Comparison of ENCODE assay signal across 31 cellular contexts in the genomic region with DNA sequence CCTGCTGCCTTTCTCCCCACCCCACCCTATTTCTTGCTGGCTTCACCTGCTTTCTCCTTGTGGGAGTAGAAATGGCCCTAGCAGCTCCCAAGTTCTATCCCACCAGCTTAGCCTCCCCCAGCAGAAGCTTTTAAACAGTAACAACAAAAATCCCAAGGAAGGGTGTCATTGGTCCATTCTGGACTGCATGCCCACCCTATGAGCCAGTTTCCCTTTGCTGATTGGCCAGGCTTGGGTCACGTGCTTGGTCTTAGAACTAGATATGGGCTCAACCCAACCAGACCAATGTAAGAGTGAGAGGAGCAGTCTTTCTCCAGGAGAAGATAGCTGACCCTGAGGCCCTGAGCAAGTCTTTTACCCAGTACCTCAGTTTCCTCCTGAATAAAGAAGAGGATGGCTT. TPM values are rescaled to one million over a fixed set of nuclear protein-coding genes. Genes with fewer than 3 reads are reported as not detected.
DNase-seq lines count a peak whose midpoint lies in the region; ATAC-seq and TF ChIP-seq lines count a peak whose summit lies in the region.
"Had no signal": no experiment of that assay in that cellular context is flagged by ENCODE, and none has a peak within 500 bp of the region (broad histone marks: within the 10 kb centered on the region; RNA-seq: fewer than 3 reads in every experiment).

No MANE protein-coding gene starts in this region.

- TF ChIP-seq CTCF in GM12865 (IDR thresholded peaks at IDR 0.05; ENCODE audit: insufficient read depth, low read depth, low read length, missing control alignments) (no peak), nephron progenitor cell (IDR thresholded peaks at IDR 0.05) (no peak)

- peaks cover 18% of the 10 kb centered on the region for H3K36me3 Mint-ChIP-seq in activated naive CD8-positive, alpha-beta T cell treated with anti-CD3 and anti-CD28 coated beads, Interleukin-2, amount 10 ng/mL, durations not matched to agents 7 days and 5 days
- H3K36me3 Mint-ChIP-seq in activated naive CD8-positive, alpha-beta T cell treated with anti-CD3 and anti-CD28 coated beads, Interleukin-2, amount 50 U/mL, for 24 hours (ENCODE audit: low read depth): peaks cover 19% of the 10 kb centered on the region
- H3K36me3 Mint-ChIP-seq in activated T-helper 17 cell treated with anti-CD3 and anti-CD28 coated beads, Interleukin-2, amount 50 U/mL, for 72 hours (ENCODE audit: low read depth): peaks cover 54% of the 10 kb centered on the region
- H3K36me3 Mint-ChIP-seq in nephron progenitor cell (ENCODE audit: low read depth): peaks cover 17% of the 10 kb centered on the region
- peaks cover 33% of the 10 kb centered on the region for H3K36me3 Mint-ChIP-seq in activated CD4-positive, alpha-beta T cell treated with anti-CD3 and anti-CD28 coated beads, Interleukin-2, amount 10 ng/mL, durations not matched to agents 24 days and 14 days (ENCODE audit: low read depth)

- no peaks in the 10 kb centered on the region for H3K27me3 Mint-ChIP-seq in activated naive CD8-positive, alpha-beta T cell treated with anti-CD3 and anti-CD28 coated beads, Interleukin-2, amount 10 ng/mL, durations not matched to agents 7 days and 5 days
- H3K27me3 Mint-ChIP-seq in activated naive CD8-positive, alpha-beta T cell treated with anti-CD3 and anti-CD28 coated beads, Interleukin-2, amount 50 U/mL, for 24 hours: no peaks in the 10 kb centered on the region
- no peaks in the 10 kb centered on the region for H3K27me3 Mint-ChIP-seq in activated T-helper 17 cell treated with anti-CD3 and anti-CD28 coated beads, Interleukin-2, amount 50 U/mL, for 72 hours
- H3K27me3 Mint-ChIP-seq in nephron progenitor cell (ENCODE audit: low read depth, poor library complexity): peaks cover 6% of the 10 kb centered on the region
- no peaks in the 10 kb centered on the region for H3K27me3 Mint-ChIP-seq in activated CD4-positive, alpha-beta T cell treated with anti-CD3 and anti-CD28 coated beads, Interleukin-2, amount 10 ng/mL, durations not matched to agents 24 days and 14 days

- POLR2A ChIA-PET in activated naive CD8-positive, alpha-beta T cell treated with anti-CD3 and anti-CD28 coated beads, Interleukin-2, amount 10 ng/mL, durations not matched to agents 7 days and 5 days (lab: Charles Lee): interaction anchor here (1.2 kb wide), 1 partner anchor 37 kb away, joined by 3 read pairs; no protein-coding TSS in a partner anchor

- no peaks in the 10 kb centered on the region for H3K9me3 Mint-ChIP-seq in activated naive CD8-positive, alpha-beta T cell treated with anti-CD3 and anti-CD28 coated beads, Interleukin-2, amount 10 ng/mL, durations not matched to agents 7 days and 5 days
- no peaks in the 10 kb centered on the region for H3K9me3 Mint-ChIP-seq in activated naive CD8-positive, alpha-beta T cell treated with anti-CD3 and anti-CD28 coated beads, Interleukin-2, amount 50 U/mL, for 24 hours
- no peaks in the 10 kb centered on the region for H3K9me3 Mint-ChIP-seq in activated T-helper 17 cell treated with anti-CD3 and anti-CD28 coated beads, Interleukin-2, amount 50 U/mL, for 72 hours
- H3K9me3 Mint-ChIP-seq in nephron progenitor cell: no peaks in the 10 kb centered on the region
- no peaks in the 10 kb centered on the region for H3K9me3 Mint-ChIP-seq in activated CD4-positive, alpha-beta T cell treated with anti-CD3 and anti-CD28 coated beads, Interleukin-2, amount 10 ng/mL, durations not matched to agents 24 days and 14 days
- H3K9me3 Mint-ChIP-seq: endodermal cell had no signal

- peaks cover 22% of the 10 kb centered on the region for H3K4me1 Mint-ChIP-seq in activated naive CD8-positive, alpha-beta T cell treated with anti-CD3 and anti-CD28 coated beads, Interleukin-2, amount 10 ng/mL, durations not matched to agents 7 days and 5 days
- peaks cover 37% of the 10 kb centered on the region for H3K4me1 Mint-ChIP-seq in activated naive CD8-positive, alpha-beta T cell treated with anti-CD3 and anti-CD28 coated beads, Interleukin-2, amount 50 U/mL, for 24 hours
- peaks cover under 1% of the 10 kb centered on the region for H3K4me1 Mint-ChIP-seq in activated T-helper 17 cell treated with anti-CD3 and anti-CD28 coated beads, Interleukin-2, amount 50 U/mL, for 72 hours
- peaks cover 25% of the 10 kb centered on the region for H3K4me1 Mint-ChIP-seq in nephron progenitor cell
- H3K4me1 Mint-ChIP-seq in activated CD4-positive, alpha-beta T cell treated with anti-CD3 and anti-CD28 coated beads, Interleukin-2, amount 10 ng/mL, durations not matched to agents 24 days and 14 days: peaks cover 32% of the 10 kb centered on the region

- H3K27ac Mint-ChIP-seq in activated naive CD8-positive, alpha-beta T cell treated with anti-CD3 and anti-CD28 coated beads, Interleukin-2, amount 10 ng/mL, durations not matched to agents 7 days and 5 days: no peak overlapping the region
- no peak overlapping the region for H3K27ac Mint-ChIP-seq in activated naive CD8-positive, alpha-beta T cell treated with anti-CD3 and anti-CD28 coated beads, Interleukin-2, amount 50 U/mL, for 24 hours
- peak overlapping the region; percentile 98 for H3K27ac Mint-ChIP-seq in activated T-helper 17 cell treated with anti-CD3 and anti-CD28 coated beads, Interleukin-2, amount 50 U/mL, for 72 hours
- no peak overlapping the region for H3K27ac Mint-ChIP-seq in nephron progenitor cell
- no peak overlapping the region for H3K27ac Mint-ChIP-seq in activated CD4-positive, alpha-beta T cell treated with anti-CD3 and anti-CD28 coated beads, Interleukin-2, amount 10 ng/mL, durations not matched to agents 24 days and 14 days
- H3K27ac Mint-ChIP-seq: endodermal cell had no signal

- no peak overlapping the region for H3K4me3 ChIP-seq in GM12865 (ENCODE audit: low read depth, low read length)
- H3K4me3 ChIP-seq: coronary artery, esophagus squamous epithelium, GM12878, mucosa of descending colon, right lobe of liver had no signal

- intact Hi-C loops in activated CD4-positive, alpha-beta T cell treated with anti-CD3 and anti-CD28 coated beads, Interleukin-2, amount 10 ng/mL, durations not matched to agents 24 days and 14 days (cut with micrococcal nuclease): loop anchor here (2.0 to 10.0 kb wide), 5 partner anchors 15 to 1067 kb away; a partner anchor contains a TSS

- DNase-seq in activated naive CD8-positive, alpha-beta T cell treated with anti-CD3 and anti-CD28 coated beads, Interleukin-2, amount 10 ng/mL, durations not matched to agents 7 days and 5 days: no peak
- no peak for DNase-seq in activated naive CD8-positive, alpha-beta T cell treated with anti-CD3 and anti-CD28 coated beads, Interleukin-2, amount 50 U/mL, for 24 hours
- DNase-seq in GM12865 (ENCODE audit: low read depth) (peak; percentile 23), nephron progenitor cell (no peak), occipital lobe (lab: John Stamatoyannopoulos, UW) (no peak), dedifferentiated amniotic fluid mesenchymal stem cell (ENCODE audit: extremely low spot score) (no peak)
- DNase-seq in activated CD4-positive, alpha-beta T cell treated with anti-CD3 and anti-CD28 coated beads, Interleukin-2, amount 10 ng/mL, durations not matched to agents 24 days and 14 days: no peak
- DNase-seq: ACHN; activated gamma-delta T cell; activated T-cell treated with anti-CD3 and anti-CD28 coated beads, Interleukin-2, amount 50 U/mL, for 1 hour; endodermal cell; esophagus squamous epithelium; foreskin melanocyte; left cardiac atrium; mucosa of descending colon; NCI-H1105 treated with DMSO at 0.1 percent for 48 hours; NCI-H1930; NCI-H526; stimulated activated CD4-positive, alpha-beta T cell treated with anti-CD3 and anti-CD28 coated beads, Interleukin-4, amount 100 ng/mL, for 1 hour had no signal

- ATAC-seq in activated naive CD8-positive, alpha-beta T cell treated with anti-CD3 and anti-CD28 coated beads, Interleukin-2, amount 10 ng/mL, durations not matched to agents 7 days and 5 days (ENCODE audit: low read depth): no peak
- no peak for ATAC-seq in activated naive CD8-positive, alpha-beta T cell treated with anti-CD3 and anti-CD28 coated beads, Interleukin-2, amount 50 U/mL, for 24 hours
- no peak for ATAC-seq in activated T-helper 17 cell treated with anti-CD3 and anti-CD28 coated beads, Interleukin-2, amount 50 U/mL, for 72 hours (replicated peaks)
- ATAC-seq: GM12878, left cardiac atrium, mucosa of descending colon, right lobe of liver had no signal

- H3K4me3 Mint-ChIP-seq in activated naive CD8-positive, alpha-beta T cell treated with anti-CD3 and anti-CD28 coated beads, Interleukin-2, amount 10 ng/mL, durations not matched to agents 7 days and 5 days: peak overlapping the region; percentile 18
- no peak overlapping the region for H3K4me3 Mint-ChIP-seq in activated naive CD8-positive, alpha-beta T cell treated with anti-CD3 and anti-CD28 coated beads, Interleukin-2, amount 50 U/mL, for 24 hours
- peak overlapping the region; percentile 88 for H3K4me3 Mint-ChIP-seq in activated T-helper 17 cell treated with anti-CD3 and anti-CD28 coated beads, Interleukin-2, amount 50 U/mL, for 72 hours
- peak overlapping the region; percentile 60 for H3K4me3 Mint-ChIP-seq in nephron progenitor cell
- H3K4me3 Mint-ChIP-seq in activated CD4-positive, alpha-beta T cell treated with anti-CD3 and anti-CD28 coated beads, Interleukin-2, amount 10 ng/mL, durations not matched to agents 24 days and 14 days: no peak overlapping the region
- H3K4me3 Mint-ChIP-seq: endodermal cell had no signal

RNA-seq across cellular contexts. Expression of a gene that starts 2.3 kb away (rescaled TPM):
- total RNA-seq in activated naive CD8-positive, alpha-beta T cell treated with anti-CD3 and anti-CD28 coated beads, Interleukin-2, amount 10 ng/mL, durations not matched to agents 7 days and 5 days: 10 to 100 TPM; 63.3 to 64.8 TPM
- total RNA-seq in activated T-helper 17 cell treated with anti-CD3 and anti-CD28 coated beads, Interleukin-2, amount 50 U/mL, for 72 hours: 10 to 100 TPM; 42.4 to 51.3 TPM
- 2.3 TPM for total RNA-seq in occipital lobe
- 79.3 and 80.5 TPM in 2 replicates for total RNA-seq in activated CD4-positive, alpha-beta T cell treated with anti-CD3 and anti-CD28 coated beads, Interleukin-2, amount 10 ng/mL, durations not matched to agents 24 days and 14 days

RNA-seq across cellular contexts. Expression of a gene that starts 31.1 kb away (rescaled TPM):
- 1 to 10 TPM; 9.9 TPM for total RNA-seq in activated naive CD8-positive, alpha-beta T cell treated with anti-CD3 and anti-CD28 coated beads, Interleukin-2, amount 10 ng/mL, durations not matched to agents 7 days and 5 days
- 10 to 100 TPM; 11.3 to 52.8 TPM for total RNA-seq in activated T-helper 17 cell treated with anti-CD3 and anti-CD28 coated beads, Interleukin-2, amount 50 U/mL, for 72 hours
- 9.5 TPM for total RNA-seq in occipital lobe
- 25.1 and 26.7 TPM in 2 replicates for total RNA-seq in activated CD4-positive, alpha-beta T cell treated with anti-CD3 and anti-CD28 coated beads, Interleukin-2, amount 10 ng/mL, durations not matched to agents 24 days and 14 days

RNA-seq across cellular contexts. Expression of a gene that starts 40.7 kb away (rescaled TPM):
- total RNA-seq in activated naive CD8-positive, alpha-beta T cell treated with anti-CD3 and anti-CD28 coated beads, Interleukin-2, amount 10 ng/mL, durations not matched to agents 7 days and 5 days: 10 to 100 TPM; 11.1 to 11.3 TPM
- total RNA-seq in activated T-helper 17 cell treated with anti-CD3 and anti-CD28 coated beads, Interleukin-2, amount 50 U/mL, for 72 hours: 10 to 100 TPM; 10.7 to 18.4 TPM
- total RNA-seq in occipital lobe: 25.7 TPM
- 10.4 and 15.2 TPM in 2 replicates for total RNA-seq in activated CD4-positive, alpha-beta T cell treated with anti-CD3 and anti-CD28 coated beads, Interleukin-2, amount 10 ng/mL, durations not matched to agents 24 days and 14 days

RNA-seq across cellular contexts. Expression of a gene that starts 43.9 kb away (rescaled TPM):
- total RNA-seq in activated naive CD8-positive, alpha-beta T cell treated with anti-CD3 and anti-CD28 coated beads, Interleukin-2, amount 10 ng/mL, durations not matched to agents 7 days and 5 days: not detected
- not detected for total RNA-seq in activated T-helper 17 cell treated with anti-CD3 and anti-CD28 coated beads, Interleukin-2, amount 50 U/mL, for 72 hours
- not detected for total RNA-seq in occipital lobe
- not detected in 2 replicates for total RNA-seq in activated CD4-positive, alpha-beta T cell treated with anti-CD3 and anti-CD28 coated beads, Interleukin-2, amount 10 ng/mL, durations not matched to agents 24 days and 14 days
- total RNA-seq: activated CD8-positive, alpha-beta memory T cell treated with anti-CD3 and anti-CD28 coated beads for 36 hours; bronchial epithelial cell; Daoy; endodermal cell; GM12878; left cardiac atrium; lung microvascular endothelial cell; mucosa of descending colon; posterior vena cava; T-helper 2 cell treated with Interferon-gamma antibody and Interleukin-4, amounts not matched to agents 100 ng/mL and 5 ng/mL, for 36 hours; temporal lobe; ureter had no signal

Comparison
In these comparisons a context has a peak if more than half of its experiments do, and no peak if none do; other contexts are left out.
1. H3K4me3 Mint-ChIP-seq: peak in activated naive CD8-positive, alpha-beta T cell treated with anti-CD3 and anti-CD28 coated beads, Interleukin-2, amount 10 ng/mL, durations not matched to agents 7 days and 5 days (single experiment), activated T-helper 17 cell treated with anti-CD3 and anti-CD28 coated beads, Interleukin-2, amount 50 U/mL, for 72 hours (single experiment) and nephron progenitor cell (single experiment); none in activated naive CD8-positive, alpha-beta T cell treated with anti-CD3 and anti-CD28 coated beads, Interleukin-2, amount 50 U/mL, for 24 hours (single experiment) and activated CD4-positive, alpha-beta T cell treated with anti-CD3 and anti-CD28 coated beads, Interleukin-2, amount 10 ng/mL, durations not matched to agents 24 days and 14 days (single experiment).
2. RNA of a gene that starts 2.3 kb away (total RNA-seq): 79.3 to 80.5 TPM in activated CD4-positive, alpha-beta T cell treated with anti-CD3 and anti-CD28 coated beads, Interleukin-2, amount 10 ng/mL, durations not matched to agents 24 days and 14 days, 63.3 to 64.8 TPM in activated naive CD8-positive, alpha-beta T cell treated with anti-CD3 and anti-CD28 coated beads, Interleukin-2, amount 10 ng/mL, durations not matched to agents 7 days and 5 days and 42.4 to 51.3 TPM in activated T-helper 17 cell treated with anti-CD3 and anti-CD28 coated beads, Interleukin-2, amount 50 U/mL, for 72 hours; 2.3 TPM in occipital lobe (single experiment); every median in the first group is over 10 times any median in the second.